In genomic region chr5:158810615-158811014, GRCh38 we compare ENCODE assay signal across 29 cellular contexts.
DNase-seq lines count a peak whose midpoint lies in the region; ATAC-seq, FAIRE-seq and TF ChIP-seq lines count a peak whose summit lies in the region.
"Had no signal": no experiment of that assay in that cellular context is flagged by ENCODE, and none has a peak within 500 bp of the region (broad histone marks: within the 10 kb centered on the region; RNA-seq: fewer than 3 reads in every experiment).

No MANE protein-coding gene starts in this region.

- ATAC-seq in GM18498 (IDR thresholded peaks at IDR 0.05; ENCODE audit: unreplicated experiment) (peak; percentile 86), GM19452 (IDR thresholded peaks at IDR 0.05; ENCODE audit: unreplicated experiment) (peak; percentile 51), GM21360 (IDR thresholded peaks at IDR 0.05; ENCODE audit: unreplicated experiment) (no peak), pancreas (no peak)
- ATAC-seq: activated CD4-positive, CD25-positive, alpha-beta regulatory T cell treated with anti-CD3 and anti-CD28 coated beads, Interleukin-2, amount 50 U/mL, for 24 hours; activated CD8-positive, alpha-beta T cell treated with anti-CD3 and anti-CD28 coated beads, Interleukin-2, amount 10 ng/mL, durations not matched to agents 7 days and 5 days; gastrocnemius medialis; right lobe of liver had no signal

- H3K9me3 Mint-ChIP-seq in IgD-negative memory B cell: no peaks in the 10 kb centered on the region
- H3K9me3 Mint-ChIP-seq in nephron: no peaks in the 10 kb centered on the region
- H3K9me3 Mint-ChIP-seq: dendritic cell treated with granulocyte-macrophage colony-stimulating factor and Interleukin-4, amounts not matched to agents 40 ng/mL and 50 ng/mL, for 4 days had no signal

- H3K27me3 Mint-ChIP-seq in IgD-negative memory B cell: no peaks in the 10 kb centered on the region
- H3K27me3 Mint-ChIP-seq in nephron (ENCODE audit: low read depth): no peaks in the 10 kb centered on the region
- H3K27me3 Mint-ChIP-seq: dendritic cell treated with granulocyte-macrophage colony-stimulating factor and Interleukin-4, amounts not matched to agents 40 ng/mL and 50 ng/mL, for 4 days had no signal

- H3K4me3 ChIP-seq in esophagus muscularis mucosa (no peak overlapping the region), pancreas (no peak overlapping the region)
- H3K4me3 ChIP-seq: gastrocnemius medialis, GM23248, right lobe of liver, SJSA1, testis had no signal

- no peak overlapping the region for H3K27ac ChIP-seq in esophagus muscularis mucosa (replicated peaks in 1 of 4)
- no peak overlapping the region for H3K27ac ChIP-seq in pancreas
- H3K27ac ChIP-seq: C4-2B, GM23248, right lobe of liver, SJSA1, testis had no signal

- no peak for TF ChIP-seq EP300 in esophagus muscularis mucosa (IDR thresholded peaks at IDR 0.05)

- H3K4me1 Mint-ChIP-seq in IgD-negative memory B cell (peaks cover 66 to 88% (median 68%) of the 10 kb centered on the region in 3 donors), nephron (peaks cover 41% of the 10 kb centered on the region)

- FAIRE-seq in pancreas (lab: Jason Lieb, UNC): no peak
- FAIRE-seq: astrocyte had no signal

- H3K36me3 ChIP-seq in esophagus muscularis mucosa (no peaks in the 10 kb centered on the region), pancreas (no peaks in the 10 kb centered on the region)
- H3K36me3 ChIP-seq: gastrocnemius medialis, right lobe of liver, SJSA1 had no signal

- 89% methylated on average over 7 of the region's 7 CpGs for WGBS in esophagus muscularis mucosa
- WGBS in pancreas, 2 donors: 70 to 84% methylated on average over 7 of the region's 7 CpGs

- H3K4me3 Mint-ChIP-seq in IgD-negative memory B cell: peak overlapping the region in 2 of 4 donors; percentile 14 to 80
- H3K4me3 Mint-ChIP-seq in nephron: no peak overlapping the region
- H3K4me3 Mint-ChIP-seq: activated CD8-positive, alpha-beta T cell treated with anti-CD3 and anti-CD28 coated beads, Interleukin-2, amount 10 ng/mL, durations not matched to agents 7 days and 5 days; activated naive CD8-positive, alpha-beta T cell treated with anti-CD3 and anti-CD28 coated beads, Interleukin-2, amount 10 ng/mL, durations not matched to agents 7 days and 5 days; dendritic cell treated with granulocyte-macrophage colony-stimulating factor and Interleukin-4, amounts not matched to agents 40 ng/mL and 50 ng/mL, for 4 days had no signal

- peaks cover 10% of the 10 kb centered on the region for H3K36me3 Mint-ChIP-seq in IgD-negative memory B cell
- peaks cover 7% of the 10 kb centered on the region for H3K36me3 Mint-ChIP-seq in nephron (ENCODE audit: low read depth)

- DNase-seq in esophagus muscularis mucosa (ENCODE audit: extremely low spot score) (no peak), pancreas (no peak), AG08395 (ENCODE audit: low spot score) (no peak)
- DNase-seq: activated CD8-positive, alpha-beta T cell treated with anti-CD3 and anti-CD28 coated beads, Interleukin-2, amount 10 ng/mL, durations not matched to agents 7 days and 5 days; activated effector memory CD4-positive, alpha-beta T cell treated with anti-CD3 and anti-CD28 coated beads, Interleukin-2, amount 50 U/mL, for 16 hours; activated naive CD8-positive, alpha-beta T cell treated with anti-CD3 and anti-CD28 coated beads, Interleukin-2, amount 10 ng/mL, durations not matched to agents 7 days and 5 days; DMS79; gastrocnemius medialis; GM23248; hypothalamus; mesenchymal stem cell; NCI-H1105 treated with DMSO at 0.1 percent for 48 hours; NCI-H2029 treated with DMSO at 0.1 percent for 48 hours; NCI-H226; right lobe of liver; RPMI8226; stimulated activated CD4-positive, alpha-beta T cell treated with anti-CD3 and anti-CD28 coated beads, Interleukin-4, amount 100 ng/mL, for 24 hours; stimulated activated naive CD4-positive, alpha-beta T cell treated with Interleukin-2 at 50 U/mL for 16 hours; testis had no signal

- H3K4me1 ChIP-seq in esophagus muscularis mucosa (peaks cover 0 to 14% (median 2%) of the 10 kb centered on the region in 4 donors), pancreas (no peaks in the 10 kb centered on the region)
- H3K4me1 ChIP-seq: right lobe of liver, SJSA1, testis had no signal

- intact Hi-C loops in esophagus muscularis mucosa (cut with DNase I) (no loop called here), pancreas (cut with DNase I) (no loop called here)

- TF ChIP-seq CTCF in nephron (IDR thresholded peaks at IDR 0.05; ENCODE audit: unreplicated experiment in 3 of 3) (no peak), esophagus muscularis mucosa (IDR thresholded peaks at IDR 0.05) (no peak), pancreas (IDR thresholded peaks at IDR 0.05) (no peak)

- H3K27me3 ChIP-seq in esophagus muscularis mucosa (peaks cover 0 to 3% (median 0%) of the 10 kb centered on the region in 4 donors), pancreas (no peaks in the 10 kb centered on the region)
- H3K27me3 ChIP-seq: gastrocnemius medialis, right lobe of liver, SJSA1, testis had no signal

- no peak for TF ChIP-seq POLR2A in esophagus muscularis mucosa (IDR thresholded peaks at IDR 0.05; ENCODE audit: low read depth)

- no peaks in the 10 kb centered on the region for H3K9me3 ChIP-seq in esophagus muscularis mucosa
- no peaks in the 10 kb centered on the region for H3K9me3 ChIP-seq in pancreas
- H3K9me3 ChIP-seq: gastrocnemius medialis, right lobe of liver, SJSA1, testis had no signal

- H3K27ac Mint-ChIP-seq in IgD-negative memory B cell (peak overlapping the region; percentile 96 to 99 (median 97)), nephron (peak overlapping the region in 2 of 3 experiments; percentile 18 to 77)
- H3K27ac Mint-ChIP-seq: activated CD8-positive, alpha-beta T cell treated with anti-CD3 and anti-CD28 coated beads, Interleukin-2, amount 10 ng/mL, durations not matched to agents 7 days and 5 days; activated naive CD8-positive, alpha-beta T cell treated with anti-CD3 and anti-CD28 coated beads, Interleukin-2, amount 10 ng/mL, durations not matched to agents 7 days and 5 days; dendritic cell treated with granulocyte-macrophage colony-stimulating factor and Interleukin-4, amounts not matched to agents 40 ng/mL and 50 ng/mL, for 4 days had no signal

Comparison
In these comparisons a context has a peak if more than half of its experiments do, and no peak if none do; other contexts are left out.
1. ATAC-seq: peak in GM18498 (single experiment) and GM19452 (single experiment); none in GM21360 (single experiment) and pancreas (0 of 4).